In genomic region chr2:239757154-239757760, GRCh38 we compare ENCODE assay signal across 23 cellular contexts.
DNase-seq lines count a peak whose midpoint lies in the region; ATAC-seq and TF ChIP-seq lines count a peak whose summit lies in the region.
"Had no signal": no experiment of that assay in that cellular context is flagged by ENCODE, and none has a peak within 500 bp of the region (broad histone marks: within the 10 kb centered on the region; RNA-seq: fewer than 3 reads in every experiment).

No MANE protein-coding gene starts in this region.

- intact Hi-C loops in Right ventricle myocardium superior (cut with DNase I) = no loop called here
- intact Hi-C loops in left cardiac atrium (cut with DNase I) = no loop called here

- POLR2A ChIA-PET in naive thymus-derived CD8-positive, alpha-beta T cell (lab: Charles Lee) = no interaction called here

- peak overlapping the region; percentile 41 to 98 (median 80) for H3K27ac Mint-ChIP-seq in brain
- peak overlapping the region in 6 of 10 donors; percentile 15 to 80 (median 64) for H3K27ac Mint-ChIP-seq in naive thymus-derived CD8-positive, alpha-beta T cell
- H3K27ac Mint-ChIP-seq: activated B cell treated with CpG ODN at 0.5 μM for 24 hours; activated CD8-positive, alpha-beta T cell treated with anti-CD3 and anti-CD28 coated beads for 36 hours; activated naive CD8-positive, alpha-beta T cell treated with anti-CD3 and anti-CD28 coated beads for 36 hours; HFFc6; natural killer cell had no signal

- H3K9me3 Mint-ChIP-seq in brain = peaks cover 2 to 19% (median 8%) of the 10 kb centered on the region in 5 experiments
- peaks cover 0 to 11% (median 0%) of the 10 kb centered on the region in 9 donors for H3K9me3 Mint-ChIP-seq in naive thymus-derived CD8-positive, alpha-beta T cell
- H3K9me3 Mint-ChIP-seq: activated B cell treated with CpG ODN at 0.5 μM for 24 hours; activated CD8-positive, alpha-beta T cell treated with anti-CD3 and anti-CD28 coated beads for 36 hours; activated naive CD8-positive, alpha-beta T cell treated with anti-CD3 and anti-CD28 coated beads for 36 hours; natural killer cell had no signal

- H3K4me1 Mint-ChIP-seq in brain = peaks cover 74% of the 10 kb centered on the region
- H3K4me1 Mint-ChIP-seq in naive thymus-derived CD8-positive, alpha-beta T cell = peaks cover 11 to 21% (median 17%) of the 10 kb centered on the region in 4 donors
- H3K4me1 Mint-ChIP-seq: activated B cell treated with CpG ODN at 0.5 μM for 24 hours had no signal

- H3K36me3 Mint-ChIP-seq in brain = no peaks in the 10 kb centered on the region
- H3K36me3 Mint-ChIP-seq in naive thymus-derived CD8-positive, alpha-beta T cell = no peaks in the 10 kb centered on the region
- H3K36me3 Mint-ChIP-seq: activated naive CD8-positive, alpha-beta T cell treated with anti-CD3 and anti-CD28 coated beads for 36 hours; natural killer cell had no signal

- peak overlapping the region in 4 of 5 experiments; percentile 12 to 50 (median 33) for H3K4me3 Mint-ChIP-seq in brain
- H3K4me3 Mint-ChIP-seq in naive thymus-derived CD8-positive, alpha-beta T cell = peak overlapping the region in 2 of 10 donors; percentile 16 to 53
- H3K4me3 Mint-ChIP-seq: activated B cell treated with CpG ODN at 0.5 μM for 24 hours; activated CD8-positive, alpha-beta T cell treated with anti-CD3 and anti-CD28 coated beads for 36 hours; activated naive CD8-positive, alpha-beta T cell treated with anti-CD3 and anti-CD28 coated beads for 36 hours; HFFc6; natural killer cell had no signal

- peaks cover 3% of the 10 kb centered on the region for H3K27me3 Mint-ChIP-seq in brain
- peaks cover 0 to 4% (median 0%) of the 10 kb centered on the region in 5 donors for H3K27me3 Mint-ChIP-seq in naive thymus-derived CD8-positive, alpha-beta T cell
- H3K27me3 Mint-ChIP-seq: activated B cell treated with CpG ODN at 0.5 μM for 24 hours; activated CD8-positive, alpha-beta T cell treated with anti-CD3 and anti-CD28 coated beads for 36 hours; activated naive CD8-positive, alpha-beta T cell treated with anti-CD3 and anti-CD28 coated beads for 36 hours had no signal

- DNase-seq in Right ventricle myocardium superior (peak; percentile 17), left cardiac atrium (no peak), NK-92 (lab: John Stamatoyannopoulos, UW; ENCODE audit: unreplicated experiment) (no peak), HK-2 (ENCODE audit: unreplicated experiment) (no peak), OCI-M1 (lab: John Stamatoyannopoulos, UW) (no peak)
- DNase-seq in naive thymus-derived CD8-positive, alpha-beta T cell = no peak
- DNase-seq: activated B cell treated with CpG ODN at 0.5 μM for 24 hours; activated effector memory CD4-positive, alpha-beta T cell treated with Interleukin-2 at 50 U/mL for 16 hours; activated naive CD8-positive, alpha-beta T cell treated with anti-CD3 and anti-CD28 coated beads for 36 hours; activated T-cell treated with anti-CD3 and anti-CD28 coated beads for 4 hours; DMS79 treated with DMSO at 0.1 percent for 48 hours; effector memory CD4-positive, alpha-beta T cell; HFFc6; hippocampal formation; midbrain; natural killer cell; NCI-H2171; NCI-H69; stomach; T1000 had no signal

- no peak for TF ChIP-seq CTCF in brain (conservative IDR thresholded peaks at IDR 0.05)

- no peak for ATAC-seq in Right ventricle myocardium superior (ENCODE audit: poor library complexity)
- ATAC-seq in left cardiac atrium = no peak
- ATAC-seq in naive thymus-derived CD8-positive, alpha-beta T cell = no peak
- ATAC-seq in HG03469 (IDR thresholded peaks at IDR 0.05; ENCODE audit: unreplicated experiment) = no peak
